ENCODE assay signal across 6 cellular contexts in the genomic region with DNA sequence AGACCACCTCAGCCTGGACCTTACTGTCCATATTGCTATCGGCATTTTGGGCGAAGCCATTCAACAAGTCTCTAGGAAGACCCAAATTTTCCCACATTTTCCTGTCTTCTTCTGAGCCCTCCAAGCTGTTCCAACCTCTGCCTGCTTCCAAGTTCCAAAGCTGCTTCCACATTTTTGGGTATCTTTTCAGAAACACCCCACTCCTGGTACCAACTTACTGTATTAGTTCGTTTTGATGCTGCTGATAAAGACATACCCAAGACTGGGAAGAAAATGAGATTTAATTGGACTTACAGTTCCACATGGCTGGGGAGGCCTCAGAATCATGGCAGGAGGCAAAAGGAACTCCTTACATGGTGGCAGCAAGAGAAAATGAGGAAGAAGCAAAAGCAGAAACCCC. TPM values are rescaled to one million over a fixed set of nuclear protein-coding genes. Genes with fewer than 3 reads are reported as not detected.
"Had no signal": no experiment of that assay in that cellular context is flagged by ENCODE, and none has a peak within 500 bp of the region (broad histone marks: within the 10 kb centered on the region; RNA-seq: fewer than 3 reads in every experiment).

No MANE protein-coding gene starts in this region.

RNA-seq across cellular contexts. Expression of gene PEX5L, which starts 28.4 kb away (rescaled TPM):
- total RNA-seq: activated naive CD4-positive, alpha-beta T cell treated with anti-CD3 and anti-CD28 coated beads for 36 hours; activated naive CD4-positive, alpha-beta T cell treated with anti-CD3 and anti-CD28 coated beads, Interleukin-2, amount 50 U/mL, for 72 hours; activated naive CD8-positive, alpha-beta T cell treated with anti-CD3 and anti-CD28 coated beads for 36 hours; activated naive CD8-positive, alpha-beta T cell treated with anti-CD3 and anti-CD28 coated beads, Interleukin-2, amount 10 ng/mL, durations not matched to agents 7 days and 5 days; chondrocyte had no signal
- polyA plus RNA-seq: aorta had no signal
